Comparison of ENCODE assay signal across 17 cellular contexts in genomic region chr1:53893999-53894636, GRCh38. TPM values are rescaled to one million over a fixed set of nuclear protein-coding genes. Genes with fewer than 3 reads are reported as not detected.
DNase-seq lines count a peak whose midpoint lies in the region; ATAC-seq and TF ChIP-seq lines count a peak whose summit lies in the region.
"Had no signal": no experiment of that assay in that cellular context is flagged by ENCODE, and none has a peak within 500 bp of the region (broad histone marks: within the 10 kb centered on the region; RNA-seq: fewer than 3 reads in every experiment).

DIO1 (plus strand) TSS chr1:53894187; CDS start chr1:53894211, 24 bp downstream.

- CTCF ChIA-PET in activated naive CD4-positive, alpha-beta T cell treated with anti-CD3 and anti-CD28 coated beads, Interleukin-2, amount 10 ng/mL, durations not matched to agents 7 days and 5 days (lab: Charles Lee) = no interaction called here

- H3K9me3 Mint-ChIP-seq in activated naive CD4-positive, alpha-beta T cell treated with anti-CD3 and anti-CD28 coated beads, Interleukin-2, amount 50 U/mL, for 24 hours = no peaks in the 10 kb centered on the region
- H3K9me3 Mint-ChIP-seq in activated naive CD4-positive, alpha-beta T cell treated with anti-CD3 and anti-CD28 coated beads, Interleukin-2, amount 10 ng/mL, durations not matched to agents 7 days and 5 days = no peaks in the 10 kb centered on the region
- no peaks in the 10 kb centered on the region for H3K9me3 Mint-ChIP-seq in type B pancreatic cell
- H3K9me3 Mint-ChIP-seq: activated naive CD8-positive, alpha-beta T cell treated with anti-CD3 and anti-CD28 coated beads, Interleukin-2, amount 10 ng/mL, durations not matched to agents 7 days and 5 days had no signal

- H3K4me3 Mint-ChIP-seq in activated naive CD4-positive, alpha-beta T cell treated with anti-CD3 and anti-CD28 coated beads, Interleukin-2, amount 50 U/mL, for 24 hours = no peak within 1 kb of the TSS
- no peak within 1 kb of the TSS for H3K4me3 Mint-ChIP-seq in activated naive CD4-positive, alpha-beta T cell treated with anti-CD3 and anti-CD28 coated beads, Interleukin-2, amount 10 ng/mL, durations not matched to agents 7 days and 5 days
- H3K4me3 Mint-ChIP-seq in type B pancreatic cell = peak within 1 kb of the TSS; percentile 70
- H3K4me3 Mint-ChIP-seq: activated naive CD8-positive, alpha-beta T cell treated with anti-CD3 and anti-CD28 coated beads, Interleukin-2, amount 10 ng/mL, durations not matched to agents 7 days and 5 days had no signal

- intact Hi-C loops in left colon (cut with DNase I, micrococcal nuclease) = no loop called here

- no peak for TF ChIP-seq CTCF in type B pancreatic cell (conservative IDR thresholded peaks at IDR 0.05)

- H3K27me3 Mint-ChIP-seq in activated naive CD4-positive, alpha-beta T cell treated with anti-CD3 and anti-CD28 coated beads, Interleukin-2, amount 50 U/mL, for 24 hours = no peaks in the 10 kb centered on the region
- H3K27me3 Mint-ChIP-seq in activated naive CD4-positive, alpha-beta T cell treated with anti-CD3 and anti-CD28 coated beads, Interleukin-2, amount 10 ng/mL, durations not matched to agents 7 days and 5 days = peaks cover 20% of the 10 kb centered on the region
- no peaks in the 10 kb centered on the region for H3K27me3 Mint-ChIP-seq in type B pancreatic cell
- H3K27me3 Mint-ChIP-seq: activated naive CD8-positive, alpha-beta T cell treated with anti-CD3 and anti-CD28 coated beads, Interleukin-2, amount 10 ng/mL, durations not matched to agents 7 days and 5 days had no signal

- ATAC-seq in left colon (peak; percentile 20), HG02759 (IDR thresholded peaks at IDR 0.05; ENCODE audit: unreplicated experiment) (no peak)
- no peak for ATAC-seq in activated CD4-positive, CD25-positive, alpha-beta regulatory T cell treated with anti-CD3 and anti-CD28 coated beads, Interleukin-2, amount 50 U/mL, for 24 hours
- ATAC-seq: HCT116, PC-3 had no signal

- peak within 1 kb of the TSS; percentile 79 for H3K27ac Mint-ChIP-seq in activated naive CD4-positive, alpha-beta T cell treated with anti-CD3 and anti-CD28 coated beads, Interleukin-2, amount 50 U/mL, for 24 hours
- no peak within 1 kb of the TSS for H3K27ac Mint-ChIP-seq in activated naive CD4-positive, alpha-beta T cell treated with anti-CD3 and anti-CD28 coated beads, Interleukin-2, amount 10 ng/mL, durations not matched to agents 7 days and 5 days
- H3K27ac Mint-ChIP-seq in type B pancreatic cell = peak within 1 kb of the TSS; percentile 34
- H3K27ac Mint-ChIP-seq: activated naive CD8-positive, alpha-beta T cell treated with anti-CD3 and anti-CD28 coated beads, Interleukin-2, amount 10 ng/mL, durations not matched to agents 7 days and 5 days had no signal

- H3K36me3 Mint-ChIP-seq in activated naive CD4-positive, alpha-beta T cell treated with anti-CD3 and anti-CD28 coated beads, Interleukin-2, amount 50 U/mL, for 24 hours = no peaks in the 10 kb centered on the region
- H3K36me3 Mint-ChIP-seq in activated naive CD4-positive, alpha-beta T cell treated with anti-CD3 and anti-CD28 coated beads, Interleukin-2, amount 10 ng/mL, durations not matched to agents 7 days and 5 days = no peaks in the 10 kb centered on the region
- no peaks in the 10 kb centered on the region for H3K36me3 Mint-ChIP-seq in type B pancreatic cell
- H3K36me3 Mint-ChIP-seq: activated naive CD8-positive, alpha-beta T cell treated with anti-CD3 and anti-CD28 coated beads, Interleukin-2, amount 10 ng/mL, durations not matched to agents 7 days and 5 days had no signal

- peaks cover 13% of the 10 kb centered on the region for H3K4me1 Mint-ChIP-seq in activated naive CD4-positive, alpha-beta T cell treated with anti-CD3 and anti-CD28 coated beads, Interleukin-2, amount 50 U/mL, for 24 hours
- peaks cover 14% of the 10 kb centered on the region for H3K4me1 Mint-ChIP-seq in activated naive CD4-positive, alpha-beta T cell treated with anti-CD3 and anti-CD28 coated beads, Interleukin-2, amount 10 ng/mL, durations not matched to agents 7 days and 5 days
- peaks cover 30% of the 10 kb centered on the region for H3K4me1 Mint-ChIP-seq in type B pancreatic cell (ENCODE audit: unreplicated experiment)

- no peak for DNase-seq in activated naive CD4-positive, alpha-beta T cell treated with anti-CD3 and anti-CD28 coated beads, Interleukin-2, amount 10 ng/mL, durations not matched to agents 7 days and 5 days
- DNase-seq in NCI-H2196 (lab: John Stamatoyannopoulos, UW; ENCODE audit: unreplicated experiment) (peak; percentile 27), left colon (no peak), type B pancreatic cell (ENCODE audit: extremely low spot score, unreplicated experiment) (no peak), SIG-M5 (lab: John Stamatoyannopoulos, UW) (no peak)
- DNase-seq: activated naive CD8-positive, alpha-beta T cell treated with anti-CD3 and anti-CD28 coated beads, Interleukin-2, amount 10 ng/mL, durations not matched to agents 7 days and 5 days; left ventricle myocardium inferior; NCI-H1417 treated with DMSO at 0.1 percent for 48 hours; NCI-H446 treated with DMSO at 0.1 percent for 48 hours; PC-3; stimulated activated CD4-positive, alpha-beta T cell treated with anti-CD3 and anti-CD28 coated beads, Interleukin-4, amount 100 ng/mL, for 1 hour; tibial artery had no signal

RNA-seq across cellular contexts. Expression of gene DIO1, which starts in this region (rescaled TPM):
- under 1 TPM in 1 of 2 donors, not detected in 1; 0.31 TPM for total RNA-seq in left colon
- 4.1 and 6.0 TPM in 2 replicates for total RNA-seq in type B pancreatic cell (ENCODE audit: low replicate concordance)
- total RNA-seq: activated naive CD8-positive, alpha-beta T cell treated with anti-CD3 and anti-CD28 coated beads, Interleukin-2, amount 10 ng/mL, durations not matched to agents 7 days and 5 days; bronchial epithelial cell; left ventricle myocardium inferior; PC-3 had no signal

Comparison
In these comparisons a context has a peak if more than half of its experiments do, and no peak if none do; other contexts are left out.
1. Peak in ATAC-seq in left colon; RNA of the gene not detected or under 1 TPM.